ENCODE assay signal across 8 cellular contexts in genomic region chr18:79965119-79965902, GRCh38. TPM values are rescaled to one million over a fixed set of nuclear protein-coding genes. Genes with fewer than 3 reads are reported as not detected.
DNase-seq lines count a peak whose midpoint lies in the region; ATAC-seq, FAIRE-seq and TF ChIP-seq lines count a peak whose summit lies in the region.

No MANE protein-coding gene starts in this region.

- peak overlapping the region; percentile 38 to 72 for H3K9ac ChIP-seq in duodenal mucosa (ENCODE audit: low read depth in 1 of 2, low read length in 2 of 2)

- H3K4me3 ChIP-seq in BJ (ENCODE audit: low read depth, low read length) (peak overlapping the region; percentile 67), duodenal mucosa (ENCODE audit: low read depth in 1 of 2, low read length in 2 of 2) (peak overlapping the region; percentile 50 to 76), tibial nerve (peak overlapping the region; percentile 41 to 78 (median 76))

- TF ChIP-seq POLR2A in tibial nerve (IDR thresholded peaks at IDR 0.05), result no peak

- CTCF ChIA-PET in BJ (lab: Yijun Ruan, JAX), result interaction anchor here (0.6 kb wide), 2 partner anchors 139 to 178 kb away, joined by 3 to 4 read pairs; no protein-coding TSS in a partner anchor

- H3K36me3 ChIP-seq in BJ (ENCODE audit: control insufficient read depth, insufficient read depth, low read length) (peaks cover 4% of the 10 kb centered on the region), duodenal mucosa (ENCODE audit: control insufficient read depth in 1 of 2, insufficient read depth in 2 of 2, low read length in 2 of 2) (peaks cover 6 to 7% of the 10 kb centered on the region in 2 donors), tibial nerve (peaks cover 0 to 26% (median 0%) of the 10 kb centered on the region in 3 donors)

- no peak for ATAC-seq in GM18868 (IDR thresholded peaks at IDR 0.05; ENCODE audit: unreplicated experiment)

- H3K4me1 ChIP-seq in duodenal mucosa (ENCODE audit: control insufficient read depth in 1 of 2, insufficient read depth in 2 of 2, low read length in 2 of 2), result peaks cover 15 to 27% of the 10 kb centered on the region in 2 donors
- H3K4me1 ChIP-seq in tibial nerve, result peaks cover 0 to 37% (median 9%) of the 10 kb centered on the region in 4 donors

- TF ChIP-seq EP300 in tibial nerve (IDR thresholded peaks at IDR 0.05), result peak in 1 of 2 donors; percentile 46

- POLR2A ChIA-PET in BJ (lab: Charles Lee), result no interaction called here

- H3K9me3 ChIP-seq in duodenal mucosa (ENCODE audit: control insufficient read depth in 1 of 2, low read length in 2 of 2) (no peaks in the 10 kb centered on the region), tibial nerve (no peaks in the 10 kb centered on the region)

- no peak for DNase-seq in BJ (ENCODE audit: low read depth)
- no peak for DNase-seq in GM18507 (ENCODE audit: extremely low spot score, insufficient read length, low read depth)
- DNase-seq in RPMI8226, result peak; percentile 27
- peak; percentile 25 to 75 for DNase-seq in lung microvascular endothelial cell (ENCODE audit: low read depth in 2 of 2)
- DNase-seq in tibial nerve (ENCODE audit: low spot score in 2 of 2), result no peak
- no peak for DNase-seq in NCI-H446 treated with DMSO at 0.1 percent for 48 hours (lab: John Stamatoyannopoulos, UW)

- TF ChIP-seq CTCF in BJ (IDR thresholded peaks at IDR 0.05; ENCODE audit: insufficient read depth, low read depth, low read length) (no peak), tibial nerve (IDR thresholded peaks at IDR 0.05) (no peak)

- peak overlapping the region; percentile 81 for H3K27ac ChIP-seq in duodenal mucosa (ENCODE audit: low read depth, low read length)
- H3K27ac ChIP-seq in tibial nerve, result peak overlapping the region; percentile 54 to 92 (median 89)

- 8 to 13% methylated on average over 24 of the region's 24 CpGs for WGBS in tibial nerve, 2 donors

- H3K27me3 ChIP-seq in BJ (ENCODE audit: control insufficient read depth, insufficient read depth, low read length) (no peaks in the 10 kb centered on the region), duodenal mucosa (ENCODE audit: control insufficient read depth in 1 of 2, insufficient read depth in 2 of 2, low read length in 2 of 2) (no peaks in the 10 kb centered on the region), tibial nerve (no peaks in the 10 kb centered on the region)

- FAIRE-seq in GM18507 (lab: Jason Lieb, UNC), result peak; percentile 69

RNA-seq across cellular contexts. Expression of gene HSBP1L1, which starts 0.9 kb away (rescaled TPM):
- 19.1 and 26.4 TPM in 2 replicates for polyA plus RNA-seq in BJ (2011; rRNA removed)
- 2.3 and 4.6 TPM in 2 replicates for polyA minus RNA-seq in BJ (2011; rRNA and poly(A)+ RNA removed)
- total RNA-seq in lung microvascular endothelial cell, result 1.8 and 2.8 TPM in 2 replicates
- total RNA-seq in tibial nerve, result 10 to 100 TPM; 18.0 to 35.4 (median 29.7) TPM

RNA-seq across cellular contexts. Expression of gene SLC66A2, which starts 13.9 kb away (rescaled TPM):
- 19.3 and 26.4 TPM in 2 replicates for polyA plus RNA-seq in BJ (2011; rRNA removed)
- 13.0 and 25.4 TPM in 2 replicates for polyA minus RNA-seq in BJ (2011; rRNA and poly(A)+ RNA removed)
- total RNA-seq in lung microvascular endothelial cell, result 26.4 and 33.1 TPM in 2 replicates
- 100 to 1,000 TPM; 112 to 361 (median 222) TPM for total RNA-seq in tibial nerve

RNA-seq across cellular contexts. Expression of gene TXNL4A, which starts 23.1 kb away (rescaled TPM):
- 95.8 and 117 TPM in 2 replicates for polyA plus RNA-seq in BJ (2011; rRNA removed)
- 32.8 and 38.3 TPM in 2 replicates for polyA minus RNA-seq in BJ (2011; rRNA and poly(A)+ RNA removed)
- 32.7 and 34.7 TPM in 2 replicates for total RNA-seq in lung microvascular endothelial cell
- total RNA-seq in tibial nerve, result 10 to 100 TPM; 19.0 to 34.9 (median 32.5) TPM

Comparison
In these comparisons a context has a peak if more than half of its experiments do, and no peak if none do; other contexts are left out.
1. DNase-seq: peak in RPMI8226 (single experiment) and lung microvascular endothelial cell (2 of 2); none in BJ (single experiment), GM18507 (single experiment), tibial nerve (0 of 2) and NCI-H446 treated with DMSO at 0.1 percent for 48 hours (single experiment).
2. Peak in every context shown above with its lines, with median percentiles within 50 percentile points of each other: H3K4me3 ChIP-seq.